ENCODE assay signal across 26 cellular contexts in genomic region chr22:19919701-19920363, GRCh38.
"Had no signal": no experiment of that assay in that cellular context is flagged by ENCODE, and none has a peak within 500 bp of the region (broad histone marks: within the 10 kb centered on the region; RNA-seq: fewer than 3 reads in every experiment).

No MANE protein-coding gene starts in this region.

- H3K9me3 Mint-ChIP-seq: activated CD4-positive, alpha-beta memory T cell treated with anti-CD3 and anti-CD28 coated beads for 36 hours; activated CD4-positive, alpha-beta T cell treated with anti-CD3 and anti-CD28 coated beads, Interleukin-2, amount 10 ng/mL, durations not matched to agents 24 days and 14 days; activated naive CD4-positive, alpha-beta T cell treated with anti-CD3 and anti-CD28 coated beads for 36 hours; activated T-helper 1 cell treated with anti-CD3 and anti-CD28 coated beads, Interleukin-12 subunit alpha, Interleukin-12 subunit beta, Interleukin-2, Interleukin-4 antibody, amounts not matched to agents 30 ng/mL and 10 ng/mL and 1 ng/mL, durations not matched to agents 14 hours and 24 hours and 36 hours; activated T-helper 2 cell treated with anti-CD3 and anti-CD28 coated beads, Interferon-gamma antibody, Interleukin-2, Interleukin-4, amounts not matched to agents 10 μg/mL and 5 μg/mL and 100 μg/mL, durations not matched to agents 14 hours and 24 hours and 36 hours had no signal

- DNase-seq: activated CD4-positive, alpha-beta memory T cell treated with anti-CD3 and anti-CD28 coated beads for 36 hours; activated CD4-positive, alpha-beta T cell treated with anti-CD3 and anti-CD28 coated beads for 36 hours; activated CD4-positive, alpha-beta T cell treated with anti-CD3 and anti-CD28 coated beads, Interleukin-2, amount 10 ng/mL, durations not matched to agents 24 days and 14 days; activated CD4-positive, CD25-positive, alpha-beta regulatory T cell; activated CD4-positive, CD25-positive, alpha-beta regulatory T cell treated with anti-CD3 and anti-CD28 coated beads, Interleukin-2, amount 50 U/mL, for 72 hours; activated CD8-positive, alpha-beta memory T cell treated with anti-CD3 and anti-CD28 coated beads, Interleukin-2, amount 10 ng/mL, durations not matched to agents 7 days and 5 days; activated CD8-positive, alpha-beta memory T cell treated with anti-CD3 and anti-CD28 coated beads, Interleukin-2, amount 50 U/mL, for 4 hours; activated CD8-positive, alpha-beta T cell treated with anti-CD3 and anti-CD28 coated beads, Interleukin-2, amount 10 ng/mL, durations not matched to agents 7 days and 5 days; activated effector memory CD4-positive, alpha-beta T cell treated with anti-CD3 and anti-CD28 coated beads, Interleukin-2, amount 50 U/mL, for 16 hours; activated naive CD4-positive, alpha-beta T cell treated with anti-CD3 and anti-CD28 coated beads for 36 hours; activated T-cell treated with anti-CD3 and anti-CD28 coated beads, Interleukin-2, amount 50 U/mL, for 1 hour; activated T-cell treated with anti-CD3 and anti-CD28 coated beads, Interleukin-2, amount 50 U/mL, for 48 hours; amniotic stem cell; anterior cingulate cortex; body of pancreas; caudate nucleus; cortex of kidney; dermis blood vessel endothelial cell; effector CD8-positive, alpha-beta T cell; foreskin fibroblast; head of caudate nucleus; T-helper 2 cell had no signal

- H3K27ac Mint-ChIP-seq: activated CD4-positive, alpha-beta memory T cell treated with anti-CD3 and anti-CD28 coated beads for 36 hours; activated CD4-positive, alpha-beta T cell treated with anti-CD3 and anti-CD28 coated beads for 36 hours; activated CD4-positive, alpha-beta T cell treated with anti-CD3 and anti-CD28 coated beads, Interleukin-2, amount 10 ng/mL, durations not matched to agents 24 days and 14 days; activated CD8-positive, alpha-beta memory T cell treated with anti-CD3 and anti-CD28 coated beads, Interleukin-2, amount 10 ng/mL, durations not matched to agents 7 days and 5 days; activated CD8-positive, alpha-beta T cell treated with anti-CD3 and anti-CD28 coated beads, Interleukin-2, amount 10 ng/mL, durations not matched to agents 7 days and 5 days; activated naive CD4-positive, alpha-beta T cell treated with anti-CD3 and anti-CD28 coated beads for 36 hours; activated naive CD8-positive, alpha-beta T cell; activated T-helper 1 cell treated with anti-CD3 and anti-CD28 coated beads, Interleukin-12 subunit alpha, Interleukin-12 subunit beta, Interleukin-2, Interleukin-4 antibody, amounts not matched to agents 30 ng/mL and 10 ng/mL and 1 ng/mL, durations not matched to agents 14 hours and 24 hours and 36 hours; activated T-helper 2 cell treated with anti-CD3 and anti-CD28 coated beads, Interferon-gamma antibody, Interleukin-2, Interleukin-4, amounts not matched to agents 10 μg/mL and 5 μg/mL and 100 μg/mL, durations not matched to agents 14 hours and 24 hours and 36 hours had no signal

- H3K4me3 Mint-ChIP-seq: activated CD4-positive, alpha-beta memory T cell treated with anti-CD3 and anti-CD28 coated beads for 36 hours; activated CD4-positive, alpha-beta T cell treated with anti-CD3 and anti-CD28 coated beads for 36 hours; activated CD4-positive, alpha-beta T cell treated with anti-CD3 and anti-CD28 coated beads, Interleukin-2, amount 10 ng/mL, durations not matched to agents 24 days and 14 days; activated CD8-positive, alpha-beta memory T cell treated with anti-CD3 and anti-CD28 coated beads, Interleukin-2, amount 10 ng/mL, durations not matched to agents 7 days and 5 days; activated CD8-positive, alpha-beta T cell treated with anti-CD3 and anti-CD28 coated beads, Interleukin-2, amount 10 ng/mL, durations not matched to agents 7 days and 5 days; activated naive CD4-positive, alpha-beta T cell treated with anti-CD3 and anti-CD28 coated beads for 36 hours; activated naive CD8-positive, alpha-beta T cell; activated T-helper 1 cell treated with anti-CD3 and anti-CD28 coated beads, Interleukin-12 subunit alpha, Interleukin-12 subunit beta, Interleukin-2, Interleukin-4 antibody, amounts not matched to agents 30 ng/mL and 10 ng/mL and 1 ng/mL, durations not matched to agents 14 hours and 24 hours and 36 hours had no signal

- H3K9me3 ChIP-seq: body of pancreas had no signal

- H3K27ac ChIP-seq: body of pancreas had no signal

- H3K27me3 ChIP-seq: body of pancreas had no signal

- ATAC-seq: activated CD4-positive, alpha-beta T cell treated with anti-CD3 and anti-CD28 coated beads for 36 hours; activated CD8-positive, alpha-beta memory T cell treated with anti-CD3 and anti-CD28 coated beads, Interleukin-2, amount 10 ng/mL, durations not matched to agents 7 days and 5 days; activated CD8-positive, alpha-beta T cell treated with anti-CD3 and anti-CD28 coated beads, Interleukin-2, amount 10 ng/mL, durations not matched to agents 7 days and 5 days; body of pancreas; esophagus mucosa had no signal

- H3K4me1 Mint-ChIP-seq: activated CD4-positive, alpha-beta T cell treated with anti-CD3 and anti-CD28 coated beads for 36 hours; activated CD4-positive, alpha-beta T cell treated with anti-CD3 and anti-CD28 coated beads, Interleukin-2, amount 10 ng/mL, durations not matched to agents 24 days and 14 days; activated CD8-positive, alpha-beta memory T cell treated with anti-CD3 and anti-CD28 coated beads, Interleukin-2, amount 10 ng/mL, durations not matched to agents 7 days and 5 days had no signal

- H3K4me3 ChIP-seq: body of pancreas had no signal

- H3K27me3 Mint-ChIP-seq: activated CD4-positive, alpha-beta memory T cell treated with anti-CD3 and anti-CD28 coated beads for 36 hours; activated CD4-positive, alpha-beta T cell treated with anti-CD3 and anti-CD28 coated beads for 36 hours; activated CD4-positive, alpha-beta T cell treated with anti-CD3 and anti-CD28 coated beads, Interleukin-2, amount 10 ng/mL, durations not matched to agents 24 days and 14 days; activated CD8-positive, alpha-beta memory T cell treated with anti-CD3 and anti-CD28 coated beads, Interleukin-2, amount 10 ng/mL, durations not matched to agents 7 days and 5 days; activated naive CD8-positive, alpha-beta T cell had no signal
